Comparison of ENCODE assay signal across 9 cellular contexts in genomic region chr5:76133967-76134366, GRCh38. TPM values are rescaled to one million over a fixed set of nuclear protein-coding genes. Genes with fewer than 3 reads are reported as not detected.
"Had no signal": no experiment of that assay in that cellular context is flagged by ENCODE, and none has a peak within 500 bp of the region (broad histone marks: within the 10 kb centered on the region; RNA-seq: fewer than 3 reads in every experiment).

No MANE protein-coding gene starts in this region.

- H3K9me3 ChIP-seq: HAP-1 had no signal

- DNase-seq: GM23248, GOT3, H7, H9, HCEC 1CT, HFFc6 had no signal

- H3K4me1 Mint-ChIP-seq: GM23338, H9 had no signal

- H3K27ac ChIP-seq: GM23248 had no signal

- H2AFZ ChIP-seq: GM23248, GM23338 had no signal

- H3K36me3 ChIP-seq: HAP-1 had no signal

- H3K4me3 Mint-ChIP-seq: GM23338, H9, HFFc6 had no signal

- H3K27ac Mint-ChIP-seq: GM23338, H9, HFFc6 had no signal

- H3K9ac ChIP-seq: GM23248 had no signal

- H3K4me3 ChIP-seq: GM23248, GM23338, HAP-1 had no signal

- H3K9me3 Mint-ChIP-seq: GM23338, H9 had no signal

- H3K4me1 ChIP-seq: HAP-1 had no signal

- H3K4me2 ChIP-seq: GM23338 had no signal

- ATAC-seq: GM23338, HCT116 had no signal

RNA-seq across cellular contexts. Expression of gene SV2C, which starts 50.8 kb away (rescaled TPM):
- total RNA-seq: GM23248, H7, HFFc6 had no signal
- polyA plus RNA-seq: GM23248 had no signal
